Comparison of ENCODE assay signal across 20 cellular contexts in genomic region chr2:152084076-152084475, GRCh38. TPM values are rescaled to one million over a fixed set of nuclear protein-coding genes. Genes with fewer than 3 reads are reported as not detected.
DNase-seq lines count a peak whose midpoint lies in the region; ATAC-seq, FAIRE-seq and TF ChIP-seq lines count a peak whose summit lies in the region.
"Had no signal": no experiment of that assay in that cellular context is flagged by ENCODE, and none has a peak within 500 bp of the region (broad histone marks: within the 10 kb centered on the region; RNA-seq: fewer than 3 reads in every experiment).

No MANE protein-coding gene starts in this region.

- H3K27me3 Mint-ChIP-seq in natural killer cell (ENCODE audit: low read depth in 2 of 2): no peaks in the 10 kb centered on the region

- DNase-seq in Panc1 (ENCODE audit: low read depth, low spot score) (no peak), H1 (ENCODE audit: low read depth in 1 of 2, low spot score in 2 of 2) (no peak), natural killer cell (no peak), osteoblast (ENCODE audit: insufficient read length, low spot score, missing footprints) (no peak), AG20443 (ENCODE audit: low spot score) (no peak)
- DNase-seq: CD8-positive, alpha-beta T cell; COR-L47; DMS153; DMS79 treated with DMSO at 0.1 percent for 48 hours; EL had no signal

- TF ChIP-seq CTCF in Panc1 (IDR thresholded peaks at IDR 0.05) (no peak), H1 (IDR thresholded peaks at IDR 0.05; ENCODE audit: control extremely low read depth in 1 of 3, insufficient read depth in 1 of 3, low read depth in 1 of 3, low read length in 3 of 3) (no peak), natural killer cell (IDR thresholded peaks at IDR 0.05) (no peak), osteoblast (IDR thresholded peaks at IDR 0.05; ENCODE audit: extremely low read depth, low read depth, low read length) (no peak)

- intact Hi-C loops in Panc1 (cut with micrococcal nuclease; ENCODE audit: unreplicated experiment): no loop called here
- intact Hi-C loops in natural killer cell (cut with micrococcal nuclease): no loop called here

- H3K27me3 ChIP-seq in Panc1 (ENCODE audit: control insufficient read depth, insufficient read depth, low read length) (no peaks in the 10 kb centered on the region; the same call in 1 of the 2 replicates), H1 (replicated peaks in 1 of 4; ENCODE audit: control insufficient read depth in 3 of 4, extremely low read depth in 1 of 4, insufficient read depth in 3 of 4, low read length in 3 of 4) (peaks cover 0 to 3% (median 0%) of the 10 kb centered on the region in 4 experiments; a peak in 2 of 7 replicates), osteoblast (ENCODE audit: insufficient read depth, low read length) (peaks cover 24% of the 10 kb centered on the region)

- no peaks in the 10 kb centered on the region for H3K4me1 ChIP-seq in Panc1 (ENCODE audit: control insufficient read depth, insufficient read depth, low read length)
- H3K4me1 ChIP-seq in H1 (replicated peaks in 1 of 4; ENCODE audit: control insufficient read depth in 3 of 4, insufficient read depth in 4 of 4, low read length in 3 of 4): no peaks in the 10 kb centered on the region
- H3K4me1 ChIP-seq in osteoblast (ENCODE audit: insufficient read depth, low read length): no peaks in the 10 kb centered on the region
- H3K4me1 ChIP-seq: A549 had no signal

- H3K27ac ChIP-seq in Panc1 (ENCODE audit: low read length): no peak overlapping the region
- H3K27ac ChIP-seq in H1 (ENCODE audit: low read depth, low read length): no peak overlapping the region
- H3K27ac ChIP-seq in osteoblast (ENCODE audit: low read depth, low read length): no peak overlapping the region
- H3K27ac ChIP-seq: A549 had no signal

- 87% methylated on average over 6 of the region's 6 CpGs; no CpG with 5 or more reads in 1 of the 2 experiments for WGBS in H1 (ENCODE audit: extremely low coverage in 1 of 2, insufficient coverage in 1 of 2, insufficient read length in 1 of 2, insufficient replicate concordance in 2 of 2, low coverage in 1 of 2, low lambda C conversion rate in 2 of 2, missing lambda C conversion rate in 1 of 2), 2 experiments

- no peak overlapping the region for H2BK15ac ChIP-seq in H1 (ENCODE audit: low read length)

- H4K91ac ChIP-seq in H1 (replicated peaks; ENCODE audit: insufficient read length, low read length): no peak overlapping the region

- H3K4me3 Mint-ChIP-seq in natural killer cell: no peak overlapping the region
- H3K4me3 Mint-ChIP-seq: CD14-positive monocyte; CD8-positive, alpha-beta T cell; IgD-negative memory B cell had no signal

- no peak overlapping the region for H3K4ac ChIP-seq in H1 (replicated peaks; ENCODE audit: insufficient read length, low read depth, low read length)

- in situ Hi-C loops in Panc1 (cut with HindIII; ENCODE audit: low pct_unique_long_range_greater_than_20kb, low sequenced_read_pairs): no loop called here

- H2BK12ac ChIP-seq in H1 (ENCODE audit: low read depth, low read length): no peak overlapping the region

- TF ChIP-seq POLR2A in H1 (IDR thresholded peaks at IDR 0.05; ENCODE audit: control extremely low read depth in 1 of 2, low read depth in 2 of 2, low read length in 2 of 2): no peak

- no peak for FAIRE-seq in H1 (lab: Jason Lieb, UNC)
- FAIRE-seq: A549, D721Med, G401.6, GM12891, GM19239, H54 had no signal

- H3K4me3 ChIP-seq in Panc1 (ENCODE audit: low read depth in 2 of 2, low read length in 2 of 2): no peak overlapping the region
- no peak overlapping the region for H3K4me3 ChIP-seq in H1 (ENCODE audit: extremely low read depth in 1 of 4, insufficient read depth in 2 of 4, low read depth in 3 of 4, low read length in 4 of 4)
- H3K4me3 ChIP-seq in osteoblast (ENCODE audit: insufficient read depth, low read length): no peak overlapping the region
- H3K4me3 ChIP-seq: A549 had no signal

- H3K4me2 ChIP-seq in H1 (ENCODE audit: insufficient read depth in 1 of 2, low read depth in 2 of 2, low read length in 2 of 2): no peak overlapping the region
- no peak overlapping the region for H3K4me2 ChIP-seq in osteoblast (ENCODE audit: insufficient read depth, low read length)
- H3K4me2 ChIP-seq: A549 had no signal

- H2AK5ac ChIP-seq in H1 (ENCODE audit: low read depth, low read length): no peak overlapping the region

- H3K36me3 ChIP-seq in Panc1 (ENCODE audit: control insufficient read depth, insufficient read depth, low read length): no peaks in the 10 kb centered on the region
- no peaks in the 10 kb centered on the region for H3K36me3 ChIP-seq in H1 (ENCODE audit: control insufficient read depth in 2 of 4, insufficient read depth in 4 of 4, low read length in 3 of 4)
- H3K36me3 ChIP-seq in osteoblast (ENCODE audit: insufficient read depth, low read length): no peaks in the 10 kb centered on the region

- no peak overlapping the region for H3K27ac Mint-ChIP-seq in natural killer cell
- H3K27ac Mint-ChIP-seq: CD14-positive monocyte; CD8-positive, alpha-beta T cell; IgD-negative memory B cell had no signal

- TF ChIP-seq EP300 in Ishikawa (IDR thresholded peaks at IDR 0.05; ENCODE audit: borderline replicate concordance) (no peak), H1 (IDR thresholded peaks at IDR 0.05; ENCODE audit: borderline replicate concordance in 1 of 2, low read depth in 2 of 2, low read length in 2 of 2) (no peak)

- POLR2A ChIA-PET in Panc1 (lab: Charles Lee): interaction anchor here (0.5 kb wide), 1 partner anchor 794 kb away, joined by 3 read pairs; no protein-coding TSS in a partner anchor
- POLR2A ChIA-PET in H1 (lab: Charles Lee; ENCODE audit: partially characterized antibody): interaction anchor here (0.8 kb wide), 1 partner anchor 14 kb away, joined by 3 read pairs; the partner anchor contains the start of gene CACNB4

- no peak overlapping the region for H3K14ac ChIP-seq in H1 (ENCODE audit: insufficient read length)

- no peak overlapping the region for H3K9ac ChIP-seq in H1 (replicated peaks in 1 of 4; ENCODE audit: extremely low read depth in 1 of 4, low read depth in 3 of 4, low read length in 3 of 4)

- no TSS peak for BruUV-seq in Panc1 (replicated peaks; lab: Mats Ljungman, UMichigan)

- no peaks in the 10 kb centered on the region for H3K9me3 Mint-ChIP-seq in natural killer cell
- H3K9me3 Mint-ChIP-seq: CD8-positive, alpha-beta T cell had no signal

- no peaks in the 10 kb centered on the region for H3K79me2 ChIP-seq in H1 (ENCODE audit: control insufficient read depth in 1 of 2, insufficient read depth in 2 of 2, low read length in 2 of 2)
- H3K79me2 ChIP-seq in osteoblast (ENCODE audit: insufficient read depth, low read length): no peaks in the 10 kb centered on the region

- H3K18ac ChIP-seq in H1 (ENCODE audit: extremely low read depth, low read length): no peak overlapping the region

- no peak overlapping the region for H2AFZ ChIP-seq in H1 (ENCODE audit: low read length)
- no peak overlapping the region for H2AFZ ChIP-seq in osteoblast (ENCODE audit: low read length)

- H3K56ac ChIP-seq in H1 (replicated peaks; ENCODE audit: insufficient read length, low read depth, low read length): no peak overlapping the region

- H3K23ac ChIP-seq in H1 (ENCODE audit: insufficient read length): no peak overlapping the region

- ATAC-seq in Panc1: peak; percentile 30; the same call in 1 of the 2 replicates
- ATAC-seq in natural killer cell: no peak
- ATAC-seq: A549; CD8-positive, alpha-beta T cell; HCT116 had no signal

- no peak overlapping the region for H4K5ac ChIP-seq in H1 (ENCODE audit: insufficient read length, low read depth, low read length)

- peaks cover 0 to 5% of the 10 kb centered on the region in 2 donors for H3K4me1 Mint-ChIP-seq in natural killer cell

- no peak overlapping the region for H2BK120ac ChIP-seq in H1 (replicated peaks; ENCODE audit: low read depth, low read length)

- H3K36me3 Mint-ChIP-seq in natural killer cell: no peaks in the 10 kb centered on the region
- H3K36me3 Mint-ChIP-seq: CD8-positive, alpha-beta T cell; IgD-negative memory B cell had no signal

- H4K8ac ChIP-seq in H1 (ENCODE audit: extremely low read depth, insufficient read depth, low read length): no peak overlapping the region

- no peak overlapping the region for H2BK5ac ChIP-seq in H1 (ENCODE audit: low read depth, low read length)

- H3K9me3 ChIP-seq in Panc1 (ENCODE audit: control insufficient read depth, insufficient read depth, low read depth, low read length): no peaks in the 10 kb centered on the region
- no peaks in the 10 kb centered on the region for H3K9me3 ChIP-seq in H1 (ENCODE audit: insufficient read depth in 2 of 2, low read depth in 1 of 2, low read length in 1 of 2)
- no peaks in the 10 kb centered on the region for H3K9me3 ChIP-seq in osteoblast (ENCODE audit: low read depth, low read length)
- H3K9me3 ChIP-seq: A549 had no signal

- H2BK20ac ChIP-seq in H1 (ENCODE audit: low read length): no peak overlapping the region

- H3K23me2 ChIP-seq in H1 (ENCODE audit: low read depth, low read length): no peaks in the 10 kb centered on the region; the same call in 1 of the 2 replicates

- no peak for TF ChIP-seq RAD21 in Ishikawa (IDR thresholded peaks at IDR 0.05; ENCODE audit: low read depth)
- no peak for TF ChIP-seq RAD21 in H1 (IDR thresholded peaks at IDR 0.05 in 1 of 2, conservative IDR thresholded peaks at IDR 0.05 in 1 of 2; ENCODE audit: low read depth in 2 of 2, low read length in 2 of 2)

- CTCF ChIA-PET in Panc1 (lab: Charles Lee): no interaction called here
- CTCF ChIA-PET in H1 (lab: Charles Lee; ENCODE audit: partially characterized antibody): interaction anchor here (1.1 to 1.3 kb wide), 2 partner anchors 46 to 59 kb away, joined by 3 to 5 read pairs; no protein-coding TSS in a partner anchor

- H4K20me1 ChIP-seq in H1 (replicated peaks in 1 of 2; ENCODE audit: control insufficient read depth in 1 of 2, insufficient read depth in 2 of 2, low read length in 2 of 2) (no peaks in the 10 kb centered on the region), osteoblast (ENCODE audit: insufficient read depth, low read length) (no peaks in the 10 kb centered on the region)

- H3K79me1 ChIP-seq in H1 (ENCODE audit: low read depth, low read length): no peaks in the 10 kb centered on the region

TF ChIP-seq in Ishikawa, 13 proteins besides CTCF, POLR2A, EP300 and RAD21 (continues in another document):
- no peak for TF ChIP-seq FOXM1 (IDR thresholded peaks at IDR 0.05; ENCODE audit: borderline replicate concordance, low read depth)

RNA-seq across cellular contexts. Expression of gene CACNB4, which starts 14.8 kb away (rescaled TPM):
- total RNA-seq in Panc1 (2021; ENCODE audit: unreplicated experiment) (1.7 TPM), natural killer cell (under 1 TPM; 0.56 to 0.93 (median 0.73) TPM), osteoblast (2.4 and 4.3 TPM in 2 replicates)
- 1.8 TPM for polyA plus RNA-seq in Panc1 (2012; ENCODE audit: insufficient read length)
- total RNA-seq in H1 (2021; fragmentation: NEBNext Ultra II Directional; extraction: Animal tissue kit (Norgen Biotek cat#: 25700)): 4.0 and 4.1 TPM in 2 replicates
- polyA plus RNA-seq in H1 (2011; rRNA removed): 1.5 and 2.0 TPM in 2 replicates
- polyA plus RNA-seq in H1 (2011; cell fraction: cytosol; rRNA removed): 1.8 TPM
- 5.9 TPM for polyA plus RNA-seq in H1 (2011; cell fraction: nucleus; rRNA removed)
- polyA plus RNA-seq in H1 (2012, experiment 1 of 2): 2.4 to 3.1 TPM (median 2.6 TPM) in 4 replicates
- 0.37 TPM for polyA plus RNA-seq in H1 (2012, experiment 2 of 2)
- 4.9 TPM for polyA plus RNA-seq in H1 (2013, experiment 1 of 2)
- 4.3 TPM for polyA plus RNA-seq in H1 (2013, experiment 2 of 2)
- 11.6 and 14.1 TPM in 2 replicates for polyA minus RNA-seq in H1 (2011; rRNA and poly(A)+ RNA removed)
- 4.6 TPM for polyA minus RNA-seq in H1 (2011; cell fraction: cytosol; rRNA and poly(A)+ RNA removed)
- polyA minus RNA-seq in H1 (2011; cell fraction: nucleus; rRNA and poly(A)+ RNA removed): 30.0 TPM
